In genomic region chr19:3346677-3347353, GRCh38 we compare ENCODE assay signal across 10 cellular contexts. TPM values are rescaled to one million over a fixed set of nuclear protein-coding genes. Genes with fewer than 3 reads are reported as not detected.
DNase-seq lines count a peak whose midpoint lies in the region; FAIRE-seq and TF ChIP-seq lines count a peak whose summit lies in the region.
"Had no signal": no experiment of that assay in that cellular context is flagged by ENCODE, and none has a peak within 500 bp of the region (broad histone marks: within the 10 kb centered on the region; RNA-seq: fewer than 3 reads in every experiment).

No MANE protein-coding gene starts in this region.

- peak; percentile 52 for DNase-seq in NCI-H2029 (lab: John Stamatoyannopoulos, UW)
- no peak for DNase-seq in NCI-H2029 treated with DMSO at 0.1 percent for 48 hours (lab: John Stamatoyannopoulos, UW)
- peak; percentile 79 for DNase-seq in mucosa of gallbladder (ENCODE audit: low spot score)
- peak; percentile 81 to 87 for DNase-seq in uterus
- no peak for DNase-seq in D721Med (ENCODE audit: insufficient read length, low spot score)
- DNase-seq in T-helper 1 cell = no peak
- DNase-seq in NCI-H2227 treated with DMSO at 0.1 percent for 48 hours (lab: John Stamatoyannopoulos, UW) = no peak

- H3K4me3 ChIP-seq in esophagus (ENCODE audit: low read depth in 1 of 2, low read length in 2 of 2) (no peak overlapping the region), uterus (no peak overlapping the region)

- H3K27me3 ChIP-seq in esophagus (ENCODE audit: control insufficient read depth in 1 of 2, insufficient read depth in 2 of 2, low read length in 2 of 2) (no peaks in the 10 kb centered on the region), uterus (no peaks in the 10 kb centered on the region)

- peak overlapping the region; percentile 87 to 91 for H3K27ac ChIP-seq in esophagus (ENCODE audit: low read depth in 2 of 2, low read length in 1 of 2)
- peak overlapping the region; percentile 84 to 94 for H3K27ac ChIP-seq in uterus

- H3K4me1 ChIP-seq in esophagus (ENCODE audit: control insufficient read depth in 2 of 2, insufficient read depth in 2 of 2, low read length in 1 of 2) = peaks cover 3 to 11% of the 10 kb centered on the region in 2 donors
- H3K4me1 ChIP-seq in uterus = peaks cover 4 to 9% of the 10 kb centered on the region in 2 donors

- no peaks in the 10 kb centered on the region for H3K9me3 ChIP-seq in esophagus (ENCODE audit: control insufficient read depth in 2 of 2, insufficient read depth in 1 of 2, low read depth in 1 of 2, low read length in 1 of 2)
- no peaks in the 10 kb centered on the region for H3K9me3 ChIP-seq in uterus

- WGBS in esophagus, 2 donors = 18% methylated on average over 21 to 23 of the region's 23 CpGs

- FAIRE-seq in D721Med (lab: Jason Lieb, UNC) = no peak
- FAIRE-seq: A204.1, islet of Langerhans had no signal

- intact Hi-C loops in uterus (cut with DNase I; ENCODE audit: low total_unique reads) = no loop called here

- no peak for TF ChIP-seq POLR2A in uterus (IDR thresholded peaks at IDR 0.05)

- TF ChIP-seq CTCF in uterus (IDR thresholded peaks at IDR 0.05) (no peak), D721Med (IDR thresholded peaks at IDR 0.05; ENCODE audit: insufficient read depth, missing control alignments) (no peak)

- H3K36me3 ChIP-seq in esophagus (ENCODE audit: control insufficient read depth in 2 of 2, insufficient read depth in 2 of 2, low read length in 1 of 2) (no peaks in the 10 kb centered on the region), uterus (no peaks in the 10 kb centered on the region)

RNA-seq across cellular contexts. Expression of gene NFIC, which starts 19.6 kb away (rescaled TPM):
- 10 to 100 TPM; 15.4 to 48.1 TPM for polyA plus RNA-seq in esophagus
- 254 TPM for total RNA-seq in mucosa of gallbladder
- total RNA-seq in uterus = 100 to 1,000 TPM in 2 of 4 donors, 10 to 100 TPM in 2; 18.5 to 361 (median 82.9) TPM

Comparison
In these comparisons a context has a peak if more than half of its experiments do, and no peak if none do; other contexts are left out.
1. DNase-seq: peak in NCI-H2029 (single experiment), mucosa of gallbladder (single experiment) and uterus (2 of 2); none in NCI-H2029 treated with DMSO at 0.1 percent for 48 hours (single experiment), D721Med (single experiment), T-helper 1 cell (0 of 5) and NCI-H2227 treated with DMSO at 0.1 percent for 48 hours (single experiment).